In genomic region chr1:40944841-40945430, GRCh38 we compare ENCODE assay signal across 11 cellular contexts. TPM values are rescaled to one million over a fixed set of nuclear protein-coding genes. Genes with fewer than 3 reads are reported as not detected.
DNase-seq lines count a peak whose midpoint lies in the region; ATAC-seq and TF ChIP-seq lines count a peak whose summit lies in the region.
"Had no signal": no experiment of that assay in that cellular context is flagged by ENCODE, and none has a peak within 500 bp of the region (broad histone marks: within the 10 kb centered on the region; RNA-seq: fewer than 3 reads in every experiment).

No MANE protein-coding gene starts in this region.

- no peaks in the 10 kb centered on the region for H3K36me3 ChIP-seq in mammary epithelial cell (ENCODE audit: insufficient read depth, low read length)

- no peaks in the 10 kb centered on the region for H4K20me1 ChIP-seq in mammary epithelial cell (ENCODE audit: insufficient read depth, low read length)

- dilution Hi-C loops in mammary epithelial cell (cut with HindIII; ENCODE audit: low sequenced_read_pairs): no loop called here

- H3K4me3 ChIP-seq in mammary epithelial cell (replicated peaks in 1 of 3; ENCODE audit: insufficient read depth in 1 of 3, low read depth in 2 of 3, low read length in 3 of 3) (no peak overlapping the region), right cardiac atrium (ENCODE audit: low read length) (no peak overlapping the region)

- DNase-seq in Calu3: peak; percentile 40
- no peak for DNase-seq in mammary epithelial cell
- peak; percentile 22 to 55 (median 53) for DNase-seq in right cardiac atrium
- DNase-seq in sciatic nerve (ENCODE audit: low spot score): peak; percentile 14
- no peak for DNase-seq in activated CD4-positive, alpha-beta T cell treated with anti-CD3 and anti-CD28 coated beads for 1 hour
- no peak for DNase-seq in activated CD4-positive, alpha-beta memory T cell treated with anti-CD3 and anti-CD28 coated beads, Interleukin-2, amount 10 ng/mL, durations not matched to agents 7 days and 5 days
- no peak for DNase-seq in NCI-H1436 treated with DMSO at 0.1 percent for 48 hours (lab: John Stamatoyannopoulos, UW)
- DNase-seq: T-helper 9 cell had no signal

- CTCF ChIA-PET in Calu3 (lab: Charles Lee): interaction anchor here (0.8 to 1.9 kb wide), 4 partner anchors 27 to 83 kb away, joined by 3 to 14 read pairs (median 4); partner anchors contain the start of gene CITED4
- CTCF ChIA-PET in mammary epithelial cell (lab: Charles Lee; ENCODE audit: low non-redundant PET): no interaction called here
- CTCF ChIA-PET in activated CD4-positive, alpha-beta memory T cell treated with anti-CD3 and anti-CD28 coated beads, Interleukin-2, amount 10 ng/mL, durations not matched to agents 7 days and 5 days (lab: Charles Lee): interaction anchor here (1.4 to 3.1 kb wide), 2 partner anchors 8 to 95 kb away, joined by 4 to 14 read pairs; no protein-coding TSS in a partner anchor

- H3K27ac Mint-ChIP-seq in Calu3 (ENCODE audit: unreplicated experiment): peak overlapping the region; percentile 86
- H3K27ac Mint-ChIP-seq in activated CD4-positive, alpha-beta memory T cell treated with anti-CD3 and anti-CD28 coated beads, Interleukin-2, amount 10 ng/mL, durations not matched to agents 7 days and 5 days: no peak overlapping the region
- H3K27ac Mint-ChIP-seq: B cell had no signal

- WGBS in mammary epithelial cell (ENCODE audit: low coverage, missing lambda C conversion rate): 7% methylated on average over 6 of the region's 6 CpGs
- WGBS in right cardiac atrium: 52% methylated on average over 6 of the region's 6 CpGs

- peak overlapping the region; percentile 51 for H3K4me2 ChIP-seq in mammary epithelial cell (ENCODE audit: insufficient read depth, low read depth, low read length)

- no peak overlapping the region for H3K9ac ChIP-seq in mammary epithelial cell (ENCODE audit: insufficient read depth, low read length)

- no peaks in the 10 kb centered on the region for H3K9me3 Mint-ChIP-seq in Calu3 (ENCODE audit: low read depth, unreplicated experiment)
- no peaks in the 10 kb centered on the region for H3K9me3 Mint-ChIP-seq in activated CD4-positive, alpha-beta memory T cell treated with anti-CD3 and anti-CD28 coated beads, Interleukin-2, amount 10 ng/mL, durations not matched to agents 7 days and 5 days

- in situ Hi-C loops in mammary epithelial cell (cut with MboI; ENCODE audit: low sequenced_read_pairs in 2 of 2): no loop called here

- TF ChIP-seq CTCF in Calu3 (IDR thresholded peaks at IDR 0.05; ENCODE audit: unreplicated experiment): no peak
- no peak for TF ChIP-seq CTCF in mammary epithelial cell (conservative IDR thresholded peaks at IDR 0.05 in 1 of 2, IDR thresholded peaks at IDR 0.05 in 1 of 2; ENCODE audit: extremely low read depth in 1 of 2, insufficient read depth in 1 of 2, low read depth in 1 of 2, low read length in 2 of 2)

- POLR2A ChIA-PET in activated CD4-positive, alpha-beta memory T cell treated with anti-CD3 and anti-CD28 coated beads, Interleukin-2, amount 10 ng/mL, durations not matched to agents 7 days and 5 days (lab: Charles Lee): no interaction called here

- BruUV-seq in Calu3 (replicated peaks; lab: Mats Ljungman, UMichigan) (no TSS peak), mammary epithelial cell (replicated peaks; lab: Mats Ljungman, UMichigan) (no TSS peak)

- H3K4me1 ChIP-seq in mammary epithelial cell (ENCODE audit: insufficient read depth, low read length): peaks cover 43% of the 10 kb centered on the region
- H3K4me1 ChIP-seq in right cardiac atrium (ENCODE audit: control insufficient read depth, insufficient read depth, low read length): peaks cover 4% of the 10 kb centered on the region

- peak overlapping the region; percentile 13 for H3K4me3 Mint-ChIP-seq in Calu3 (ENCODE audit: low read depth, unreplicated experiment)
- no peak overlapping the region for H3K4me3 Mint-ChIP-seq in activated CD4-positive, alpha-beta memory T cell treated with anti-CD3 and anti-CD28 coated beads, Interleukin-2, amount 10 ng/mL, durations not matched to agents 7 days and 5 days
- H3K4me3 Mint-ChIP-seq: B cell had no signal

- intact Hi-C loops in Calu3 (cut with micrococcal nuclease; ENCODE audit: unreplicated experiment): no loop called here
- intact Hi-C loops in mammary epithelial cell (cut with micrococcal nuclease): no loop called here
- intact Hi-C loops in right cardiac atrium (cut with DNase I): no loop called here
- intact Hi-C loops in sciatic nerve (cut with DNase I): no loop called here

- no peaks in the 10 kb centered on the region for H3K79me2 ChIP-seq in mammary epithelial cell (ENCODE audit: insufficient read depth, low read length)

- H3K4me1 Mint-ChIP-seq in Calu3 (ENCODE audit: low read depth, unreplicated experiment): peaks cover 45% of the 10 kb centered on the region
- peaks cover 8% of the 10 kb centered on the region for H3K4me1 Mint-ChIP-seq in activated CD4-positive, alpha-beta memory T cell treated with anti-CD3 and anti-CD28 coated beads, Interleukin-2, amount 10 ng/mL, durations not matched to agents 7 days and 5 days
- H3K4me1 Mint-ChIP-seq: B cell had no signal

- H3K27me3 Mint-ChIP-seq in Calu3 (ENCODE audit: unreplicated experiment): no peaks in the 10 kb centered on the region
- H3K27me3 Mint-ChIP-seq in activated CD4-positive, alpha-beta memory T cell treated with anti-CD3 and anti-CD28 coated beads, Interleukin-2, amount 10 ng/mL, durations not matched to agents 7 days and 5 days: peaks cover 11% of the 10 kb centered on the region

- H3K36me3 Mint-ChIP-seq in Calu3 (ENCODE audit: insufficient read depth, unreplicated experiment): peaks cover 14% of the 10 kb centered on the region
- no peaks in the 10 kb centered on the region for H3K36me3 Mint-ChIP-seq in activated CD4-positive, alpha-beta memory T cell treated with anti-CD3 and anti-CD28 coated beads, Interleukin-2, amount 10 ng/mL, durations not matched to agents 7 days and 5 days (ENCODE audit: low read depth)

- H3K27ac ChIP-seq in mammary epithelial cell (ENCODE audit: insufficient read depth, low read depth, low read length) (peak overlapping the region; percentile 43), right cardiac atrium (ENCODE audit: low read length) (no peak overlapping the region)
- H3K27ac ChIP-seq: HL-60 had no signal

- ATAC-seq in right cardiac atrium: peak; percentile 81 to 88
- ATAC-seq in sciatic nerve: peak; percentile 75
- ATAC-seq in HG03045 (IDR thresholded peaks at IDR 0.05; ENCODE audit: unreplicated experiment): no peak

- H3K27me3 ChIP-seq in mammary epithelial cell (ENCODE audit: insufficient read depth, low read length) (no peaks in the 10 kb centered on the region), right cardiac atrium (ENCODE audit: control insufficient read depth, insufficient read depth) (no peaks in the 10 kb centered on the region)

- H3K9me3 ChIP-seq in mammary epithelial cell (replicated peaks; ENCODE audit: insufficient read depth, low read length): no peaks in the 10 kb centered on the region
- no peaks in the 10 kb centered on the region for H3K9me3 ChIP-seq in right cardiac atrium (ENCODE audit: control insufficient read depth, low read length)

- peak overlapping the region; percentile 84 for H2AFZ ChIP-seq in mammary epithelial cell (ENCODE audit: low read depth, low read length)

RNA-seq across cellular contexts. Expression of gene CTPS1, which starts 34.6 kb away (rescaled TPM):
- 73.2 and 85.9 TPM in 2 replicates for total RNA-seq in Calu3 (2022)
- total RNA-seq in mammary epithelial cell: 10 to 100 TPM; 24.0 to 80.2 TPM
- polyA plus RNA-seq in mammary epithelial cell: 54.3 TPM
- 90.9 TPM for polyA minus RNA-seq in mammary epithelial cell
- total RNA-seq in right cardiac atrium: 10 to 100 TPM; 11.5 to 15.6 (median 14.0) TPM
- polyA plus RNA-seq in right cardiac atrium: 7.3 TPM
- 23.5 TPM for total RNA-seq in sciatic nerve
- 10 to 100 TPM; 41.7 to 42.2 TPM for total RNA-seq in activated CD4-positive, alpha-beta memory T cell treated with anti-CD3 and anti-CD28 coated beads, Interleukin-2, amount 10 ng/mL, durations not matched to agents 7 days and 5 days

Comparison
In these comparisons a context has a peak if more than half of its experiments do, and no peak if none do; other contexts are left out.
1. DNase-seq: peak in Calu3 (single experiment), right cardiac atrium (3 of 3) and sciatic nerve (single experiment); none in mammary epithelial cell (single experiment), activated CD4-positive, alpha-beta T cell treated with anti-CD3 and anti-CD28 coated beads for 1 hour (single experiment), activated CD4-positive, alpha-beta memory T cell treated with anti-CD3 and anti-CD28 coated beads, Interleukin-2, amount 10 ng/mL, durations not matched to agents 7 days and 5 days (single experiment) and NCI-H1436 treated with DMSO at 0.1 percent for 48 hours (single experiment).